In genomic region chr7:27179503-27180430, GRCh38 we compare ENCODE assay signal across 8 cellular contexts. TPM values are rescaled to one million over a fixed set of nuclear protein-coding genes. Genes with fewer than 3 reads are reported as not detected.
DNase-seq lines count a peak whose midpoint lies in the region; ATAC-seq, FAIRE-seq and TF ChIP-seq lines count a peak whose summit lies in the region.

No MANE protein-coding gene starts in this region.

- no peaks in the 10 kb centered on the region for H3K9me3 ChIP-seq in heart left ventricle

- FAIRE-seq in RCC 7860 (lab: Jason Lieb, UNC): peak; percentile 77

- intact Hi-C loops in heart left ventricle (cut with DNase I): loop anchor here in 1 of 10 donors (10.0 kb wide), 1 partner anchor 1315 kb away; no protein-coding TSS in a partner anchor

- no peak for TF ChIP-seq POLR2A in heart left ventricle (IDR thresholded peaks at IDR 0.05)

- WGBS in heart left ventricle, 4 donors: 6 to 9% (median 7%) methylated on average over 51 to 56 of the region's 56 CpGs

- peak in 3 of 4 donors; percentile 40 to 71 (median 68) for ATAC-seq in heart left ventricle
- ATAC-seq in HG02623 (IDR thresholded peaks at IDR 0.05; ENCODE audit: unreplicated experiment): no peak
- no peak for ATAC-seq in HG03097 (IDR thresholded peaks at IDR 0.05; ENCODE audit: low FRiP score, unreplicated experiment)

- DNase-seq in activated CD4-positive, alpha-beta T cell treated with anti-CD3 and anti-CD28 coated beads for 24 hours (ENCODE audit: low read depth in 2 of 2): peak; percentile 41 to 50
- no peak for DNase-seq in activated CD4-positive, alpha-beta T cell treated with anti-CD3 and anti-CD28 coated beads for 1 hour
- DNase-seq in RCC 7860 (ENCODE audit: low spot score) (peak; percentile 82), heart left ventricle (peak in 2 of 5 donors; percentile 63 to 79), retina (peak; percentile 90)
- peak; percentile 68 for DNase-seq in activated naive CD4-positive, alpha-beta T cell treated with anti-CD3 and anti-CD28 coated beads, Interleukin-2, amount 50 U/mL, for 16 hours

- peaks cover 87 to 100% (median 100%) of the 10 kb centered on the region in 9 donors for H3K27me3 ChIP-seq in heart left ventricle

- H3K4me3 ChIP-seq in heart left ventricle: peak overlapping the region in 1 of 12 donors; percentile 1

- H3K36me3 ChIP-seq in heart left ventricle: no peaks in the 10 kb centered on the region

- peaks cover 0 to 29% (median 23%) of the 10 kb centered on the region in 12 donors for H3K4me1 ChIP-seq in heart left ventricle

- peak overlapping the region in 1 of 12 donors; percentile 91 for H3K27ac ChIP-seq in heart left ventricle

- TF ChIP-seq CTCF in heart left ventricle (IDR thresholded peaks at IDR 0.05): peak; percentile 49 to 80 (median 70)

RNA-seq across cellular contexts. Expression of gene HOXA11, which starts 5.3 kb away (rescaled TPM):
- total RNA-seq in heart left ventricle: not detected
- not detected for polyA plus RNA-seq in heart left ventricle

RNA-seq across cellular contexts. Expression of gene HOXA10, which starts 5.6 kb away (rescaled TPM):
- under 1 TPM in 2 of 9 donors, not detected in 7; 0.18 to 0.36 TPM for total RNA-seq in heart left ventricle
- polyA plus RNA-seq in heart left ventricle: under 1 TPM in 1 of 2 donors, not detected in 1; 0.06 TPM

RNA-seq across cellular contexts. Expression of gene HOXA9, which starts 14.4 kb away (rescaled TPM):
- total RNA-seq in heart left ventricle: under 1 TPM in 1 of 9 donors, not detected in 8; 0.29 TPM
- not detected for polyA plus RNA-seq in heart left ventricle

RNA-seq across cellular contexts. Expression of gene HOXA13, which starts 20.1 kb away (rescaled TPM):
- not detected for total RNA-seq in heart left ventricle
- polyA plus RNA-seq in heart left ventricle: not detected

RNA-seq across cellular contexts. Expression of gene HOXA7, which starts 23.3 kb away (rescaled TPM):
- total RNA-seq in heart left ventricle: under 1 TPM in 1 of 9 donors, not detected in 8; 0.29 TPM
- not detected for polyA plus RNA-seq in heart left ventricle

Comparison
In these comparisons a context has a peak if more than half of its experiments do, and no peak if none do; other contexts are left out.
1. ATAC-seq: peak in heart left ventricle (3 of 4); none in HG02623 (single experiment) and HG03097 (single experiment).